23 cellular contexts compared by ENCODE assay signal in genomic region chr7:81625311-81625651, GRCh38.
"Had no signal": no experiment of that assay in that cellular context is flagged by ENCODE, and none has a peak within 500 bp of the region (broad histone marks: within the 10 kb centered on the region; RNA-seq: fewer than 3 reads in every experiment).

No MANE protein-coding gene starts in this region.

- H3K4me1 Mint-ChIP-seq: activated CD4-positive, alpha-beta T cell treated with anti-CD3 and anti-CD28 coated beads, Interleukin-2, amount 10 ng/mL, durations not matched to agents 7 days and 5 days; immature natural killer cell; natural killer cell; stimulated activated naive CD8-positive, alpha-beta T cell treated with anti-CD3 and anti-CD28 coated beads, Interleukin-15, amount 100 ng/mL, for 72 hours had no signal

- H3K4me3 Mint-ChIP-seq: activated CD4-positive, alpha-beta T cell treated with anti-CD3 and anti-CD28 coated beads, Interleukin-2, amount 10 ng/mL, durations not matched to agents 7 days and 5 days; activated CD8-positive, alpha-beta T cell treated with anti-CD3 and anti-CD28 coated beads, Interleukin-2, amount 10 ng/mL, durations not matched to agents 7 days and 5 days; activated naive CD4-positive, alpha-beta T cell treated with anti-CD3 and anti-CD28 coated beads for 36 hours; activated T-cell treated with anti-CD3 and anti-CD28 coated beads, Interleukin-2, amount 50 U/mL, for 24 hours; immature natural killer cell; natural killer cell; stimulated activated naive CD8-positive, alpha-beta T cell treated with anti-CD3 and anti-CD28 coated beads, Interleukin-15, amount 100 ng/mL, for 72 hours had no signal

- H3K36me3 ChIP-seq: ascending aorta, breast epithelium, esophagus muscularis mucosa, heart right ventricle, right atrium auricular region, suprapubic skin had no signal

- H3K36me3 Mint-ChIP-seq: immature natural killer cell, natural killer cell had no signal

- DNase-seq: activated CD4-positive, alpha-beta T cell treated with anti-CD3 and anti-CD28 coated beads, Interleukin-2, amount 10 ng/mL, durations not matched to agents 7 days and 5 days; activated CD8-positive, alpha-beta T cell treated with anti-CD3 and anti-CD28 coated beads, Interleukin-2, amount 10 ng/mL, durations not matched to agents 7 days and 5 days; activated naive CD4-positive, alpha-beta T cell treated with anti-CD3 and anti-CD28 coated beads for 36 hours; activated T-cell treated with anti-CD3 and anti-CD28 coated beads, Interleukin-2, amount 50 U/mL, for 24 hours; effector CD4-positive, alpha-beta T cell; heart right ventricle; immature natural killer cell; mesendoderm; natural killer cell; stimulated activated CD4-positive, alpha-beta T cell treated with anti-CD3 and anti-CD28 coated beads, Interleukin-15, amount 100 ng/mL, for 24 hours; stimulated activated CD4-positive, alpha-beta T cell treated with anti-CD3 and anti-CD28 coated beads, Interleukin-2, amount 100 ng/mL, for 48 hours; stimulated activated naive CD8-positive, alpha-beta T cell treated with anti-CD3 and anti-CD28 coated beads, Interleukin-15, amount 100 ng/mL, for 72 hours; T-helper 1 cell; T1000; trophoblast cell had no signal

- H3K4me3 ChIP-seq: ascending aorta, breast epithelium, esophagus muscularis mucosa, heart right ventricle, right atrium auricular region, skin epidermis, suprapubic skin had no signal

- ATAC-seq: activated CD4-positive, CD25-positive, alpha-beta regulatory T cell treated with anti-CD3 and anti-CD28 coated beads, Interleukin-2, amount 50 U/mL, for 24 hours; activated CD8-positive, alpha-beta T cell treated with anti-CD3 and anti-CD28 coated beads, Interleukin-2, amount 10 ng/mL, durations not matched to agents 7 days and 5 days; heart right ventricle; natural killer cell; stimulated activated naive CD8-positive, alpha-beta T cell treated with anti-CD3 and anti-CD28 coated beads, Interleukin-15, amount 100 ng/mL, for 72 hours had no signal

- H3K27ac ChIP-seq: ascending aorta, breast epithelium, esophagus muscularis mucosa, right atrium auricular region, suprapubic skin had no signal

- H3K27me3 ChIP-seq: ascending aorta, breast epithelium, esophagus muscularis mucosa, heart right ventricle, right atrium auricular region, suprapubic skin had no signal

- H3K4me1 ChIP-seq: breast epithelium, esophagus muscularis mucosa, right atrium auricular region, suprapubic skin had no signal

- H3K27ac Mint-ChIP-seq: activated CD4-positive, alpha-beta T cell treated with anti-CD3 and anti-CD28 coated beads, Interleukin-2, amount 10 ng/mL, durations not matched to agents 7 days and 5 days; activated CD8-positive, alpha-beta T cell treated with anti-CD3 and anti-CD28 coated beads, Interleukin-2, amount 10 ng/mL, durations not matched to agents 7 days and 5 days; activated naive CD4-positive, alpha-beta T cell treated with anti-CD3 and anti-CD28 coated beads for 36 hours; activated T-cell treated with anti-CD3 and anti-CD28 coated beads, Interleukin-2, amount 50 U/mL, for 24 hours; immature natural killer cell; natural killer cell; stimulated activated naive CD8-positive, alpha-beta T cell treated with anti-CD3 and anti-CD28 coated beads, Interleukin-15, amount 100 ng/mL, for 72 hours had no signal

- H3K9me3 ChIP-seq: ascending aorta, breast epithelium, esophagus muscularis mucosa, heart right ventricle, right atrium auricular region, suprapubic skin had no signal

- H3K27me3 Mint-ChIP-seq: activated CD4-positive, alpha-beta T cell treated with anti-CD3 and anti-CD28 coated beads, Interleukin-2, amount 10 ng/mL, durations not matched to agents 7 days and 5 days; activated T-cell treated with anti-CD3 and anti-CD28 coated beads, Interleukin-2, amount 50 U/mL, for 24 hours; stimulated activated naive CD8-positive, alpha-beta T cell treated with anti-CD3 and anti-CD28 coated beads, Interleukin-15, amount 100 ng/mL, for 72 hours had no signal

- FAIRE-seq: endothelial cell of umbilical vein had no signal

- H3K9me3 Mint-ChIP-seq: activated CD4-positive, alpha-beta T cell treated with anti-CD3 and anti-CD28 coated beads, Interleukin-2, amount 10 ng/mL, durations not matched to agents 7 days and 5 days; activated naive CD4-positive, alpha-beta T cell treated with anti-CD3 and anti-CD28 coated beads for 36 hours; activated T-cell treated with anti-CD3 and anti-CD28 coated beads, Interleukin-2, amount 50 U/mL, for 24 hours had no signal
